In genomic region chr16:69396187-69397061, GRCh38 we compare ENCODE assay signal across 1 cellular context.
TF ChIP-seq lines count a peak whose summit lies in the region.

No MANE protein-coding gene starts in this region.

TF ChIP-seq in HepG2, 621 proteins besides CTCF, POLR2A, EP300 and RAD21 (continued from another document and continues in another):
- peak; percentile 72; the same call in 1 of the 2 replicates for TF ChIP-seq ZBED4 (CRISPR knock-in tag; IDR thresholded peaks at IDR 0.05; ENCODE audit: borderline replicate concordance)
- no peak for TF ChIP-seq ZNF34 (CRISPR knock-in tag; IDR thresholded peaks at IDR 0.05; ENCODE audit: borderline replicate concordance)
- no peak for TF ChIP-seq ZNF30 (CRISPR knock-in tag; IDR thresholded peaks at IDR 0.05)
- no peak for TF ChIP-seq ZFP62 (CRISPR knock-in tag; IDR thresholded peaks at IDR 0.05)
- TF ChIP-seq HNF1B (CRISPR knock-in tag; IDR thresholded peaks at IDR 0.05): peak; percentile 95
- no peak for TF ChIP-seq ZNF407 (CRISPR knock-in tag; IDR thresholded peaks at IDR 0.05; ENCODE audit: not compliant biosample characterization)
- TF ChIP-seq ZNF850 (CRISPR knock-in tag; conservative IDR thresholded peaks at IDR 0.05): 0 out of 2 replicates have a peak, but pooled peaks have one; percentile 54
- peak; percentile 55; the same call in 1 of the 2 replicates for TF ChIP-seq MLXIP (CRISPR knock-in tag; IDR thresholded peaks at IDR 0.05; ENCODE audit: borderline replicate concordance)
- TF ChIP-seq ZNF20 (CRISPR knock-in tag; IDR thresholded peaks at IDR 0.05): no peak
- peak; percentile 83 for TF ChIP-seq KDM5A (IDR thresholded peaks at IDR 0.05; ENCODE audit: borderline replicate concordance, low read length)
- TF ChIP-seq ZNF556 (CRISPR knock-in tag; IDR thresholded peaks at IDR 0.05; ENCODE audit: borderline replicate concordance): peak; percentile 66; the same call in 1 of the 2 replicates
- no peak for TF ChIP-seq NPAS2 (CRISPR knock-in tag; IDR thresholded peaks at IDR 0.05; ENCODE audit: borderline replicate concordance)
- TF ChIP-seq XRCC5 (optimal IDR thresholded peaks at IDR 0.05; ENCODE audit: low read length): peak; percentile 44
- TF ChIP-seq NAIF1 (CRISPR knock-in tag; IDR thresholded peaks at IDR 0.05; ENCODE audit: borderline replicate concordance): peak; percentile 71; the same call in 1 of the 2 replicates
- TF ChIP-seq ZNF362 (CRISPR knock-in tag; IDR thresholded peaks at IDR 0.05; ENCODE audit: borderline replicate concordance): peak; percentile 95
- TF ChIP-seq SKI (IDR thresholded peaks at IDR 0.05; ENCODE audit: partially characterized antibody): peak; percentile 20
- TF ChIP-seq ZNF496 (CRISPR knock-in tag; IDR thresholded peaks at IDR 0.05; ENCODE audit: insufficient replicate concordance): no peak
- peak; percentile 92 for TF ChIP-seq ATF1 (CRISPR knock-in tag; IDR thresholded peaks at IDR 0.05)
- no peak for TF ChIP-seq TAF15 (IDR thresholded peaks at IDR 0.05; ENCODE audit: low read depth, low read length, poor library complexity, severe bottlenecking)
- TF ChIP-seq BCL6 (CRISPR knock-in tag; IDR thresholded peaks at IDR 0.05): peak; percentile 85
- TF ChIP-seq FOXA3 (CRISPR knock-in tag; IDR thresholded peaks at IDR 0.05): peak; percentile 98
- TF ChIP-seq ZNF770 (CRISPR knock-in tag; IDR thresholded peaks at IDR 0.05): peak; percentile 63
- TF ChIP-seq ZNF646 (CRISPR knock-in tag; IDR thresholded peaks at IDR 0.05): peak; percentile 73; the same call in 1 of the 2 replicates
